ENCODE assay signal across 1 cellular context in genomic region chr3:179604336-179605078, GRCh38.
A peak's percentile ranks its signal among the peaks of the same experiment; 100 is the strongest.
TF ChIP-seq lines count a peak whose summit lies in the region.

MRPL47 (minus strand) TSS chr3:179604638; CDS start chr3:179604624, 14 bp downstream.
NDUFB5 (plus strand) TSS chr3:179604794; CDS start chr3:179604816, 22 bp downstream.

TF ChIP-seq in K562, 482 proteins besides CTCF, POLR2A, EP300 and RAD21 (continued from another document and continues in another):
- TF ChIP-seq, protein P1, sequence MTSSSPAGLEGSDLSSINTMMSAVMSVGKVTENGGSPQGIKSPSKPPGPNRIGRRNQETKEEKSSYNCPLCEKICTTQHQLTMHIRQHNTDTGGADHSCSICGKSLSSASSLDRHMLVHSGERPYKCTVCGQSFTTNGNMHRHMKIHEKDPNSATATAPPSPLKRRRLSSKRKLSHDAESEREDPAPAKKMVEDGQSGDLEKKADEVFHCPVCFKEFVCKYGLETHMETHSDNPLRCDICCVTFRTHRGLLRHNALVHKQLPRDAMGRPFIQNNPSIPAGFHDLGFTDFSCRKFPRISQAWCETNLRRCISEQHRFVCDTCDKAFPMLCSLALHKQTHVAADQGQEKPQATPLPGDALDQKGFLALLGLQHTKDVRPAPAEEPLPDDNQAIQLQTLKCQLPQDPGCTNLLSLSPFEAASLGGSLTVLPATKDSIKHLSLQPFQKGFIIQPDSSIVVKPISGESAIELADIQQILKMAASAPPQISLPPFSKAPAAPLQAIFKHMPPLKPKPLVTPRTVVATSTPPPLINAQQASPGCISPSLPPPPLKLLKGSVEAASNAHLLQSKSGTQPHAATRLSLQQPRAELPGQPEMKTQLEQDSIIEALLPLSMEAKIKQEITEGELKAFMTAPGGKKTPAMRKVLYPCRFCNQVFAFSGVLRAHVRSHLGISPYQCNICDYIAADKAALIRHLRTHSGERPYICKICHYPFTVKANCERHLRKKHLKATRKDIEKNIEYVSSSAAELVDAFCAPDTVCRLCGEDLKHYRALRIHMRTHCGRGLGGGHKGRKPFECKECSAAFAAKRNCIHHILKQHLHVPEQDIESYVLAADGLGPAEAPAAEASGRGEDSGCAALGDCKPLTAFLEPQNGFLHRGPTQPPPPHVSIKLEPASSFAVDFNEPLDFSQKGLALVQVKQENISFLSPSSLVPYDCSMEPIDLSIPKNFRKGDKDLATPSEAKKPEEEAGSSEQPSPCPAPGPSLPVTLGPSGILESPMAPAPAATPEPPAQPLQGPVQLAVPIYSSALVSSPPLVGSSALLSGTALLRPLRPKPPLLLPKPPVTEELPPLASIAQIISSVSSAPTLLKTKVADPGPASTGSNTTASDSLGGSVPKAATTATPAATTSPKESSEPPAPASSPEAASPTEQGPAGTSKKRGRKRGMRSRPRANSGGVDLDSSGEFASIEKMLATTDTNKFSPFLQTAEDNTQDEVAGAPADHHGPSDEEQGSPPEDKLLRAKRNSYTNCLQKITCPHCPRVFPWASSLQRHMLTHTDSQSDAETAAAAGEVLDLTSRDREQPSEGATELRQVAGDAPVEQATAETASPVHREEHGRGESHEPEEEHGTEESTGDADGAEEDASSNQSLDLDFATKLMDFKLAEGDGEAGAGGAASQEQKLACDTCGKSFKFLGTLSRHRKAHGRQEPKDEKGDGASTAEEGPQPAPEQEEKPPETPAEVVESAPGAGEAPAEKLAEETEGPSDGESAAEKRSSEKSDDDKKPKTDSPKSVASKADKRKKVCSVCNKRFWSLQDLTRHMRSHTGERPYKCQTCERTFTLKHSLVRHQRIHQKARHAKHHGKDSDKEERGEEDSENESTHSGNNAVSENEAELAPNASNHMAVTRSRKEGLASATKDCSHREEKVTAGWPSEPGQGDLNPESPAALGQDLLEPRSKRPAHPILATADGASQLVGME (CRISPR knock-in tag; IDR thresholded peaks at IDR 0.05), result no peak
- 0 out of 2 replicates have a peak, but pooled peaks have one; percentile 53 for TF ChIP-seq TARDBP (IDR thresholded peaks at IDR 0.05)
- TF ChIP-seq ZBTB26 (CRISPR knock-in tag; IDR thresholded peaks at IDR 0.05), result no peak
- TF ChIP-seq HCFC1 (IDR thresholded peaks at IDR 0.05; ENCODE audit: low read depth, low read length), result peak; percentile 89
- TF ChIP-seq, protein P2, sequence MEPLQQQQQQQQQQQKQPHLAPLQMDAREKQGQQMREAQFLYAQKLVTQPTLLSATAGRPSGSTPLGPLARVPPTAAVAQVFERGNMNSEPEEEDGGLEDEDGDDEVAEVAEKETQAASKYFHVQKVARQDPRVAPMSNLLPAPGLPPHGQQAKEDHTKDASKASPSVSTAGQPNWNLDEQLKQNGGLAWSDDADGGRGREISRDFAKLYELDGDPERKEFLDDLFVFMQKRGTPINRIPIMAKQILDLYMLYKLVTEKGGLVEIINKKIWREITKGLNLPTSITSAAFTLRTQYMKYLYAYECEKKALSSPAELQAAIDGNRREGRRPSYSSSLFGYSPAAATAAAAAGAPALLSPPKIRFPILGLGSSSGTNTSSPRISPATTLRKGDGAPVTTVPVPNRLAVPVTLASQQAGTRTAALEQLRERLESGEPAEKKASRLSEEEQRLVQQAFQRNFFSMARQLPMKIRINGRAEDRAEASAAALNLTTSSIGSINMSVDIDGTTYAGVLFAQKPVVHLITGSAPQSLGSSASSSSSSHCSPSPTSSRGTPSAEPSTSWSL (CRISPR knock-in tag; IDR thresholded peaks at IDR 0.05; ENCODE audit: borderline replicate concordance), result no peak
- no peak for TF ChIP-seq ZC3H8 (IDR thresholded peaks at IDR 0.05)
- TF ChIP-seq, protein P3, sequence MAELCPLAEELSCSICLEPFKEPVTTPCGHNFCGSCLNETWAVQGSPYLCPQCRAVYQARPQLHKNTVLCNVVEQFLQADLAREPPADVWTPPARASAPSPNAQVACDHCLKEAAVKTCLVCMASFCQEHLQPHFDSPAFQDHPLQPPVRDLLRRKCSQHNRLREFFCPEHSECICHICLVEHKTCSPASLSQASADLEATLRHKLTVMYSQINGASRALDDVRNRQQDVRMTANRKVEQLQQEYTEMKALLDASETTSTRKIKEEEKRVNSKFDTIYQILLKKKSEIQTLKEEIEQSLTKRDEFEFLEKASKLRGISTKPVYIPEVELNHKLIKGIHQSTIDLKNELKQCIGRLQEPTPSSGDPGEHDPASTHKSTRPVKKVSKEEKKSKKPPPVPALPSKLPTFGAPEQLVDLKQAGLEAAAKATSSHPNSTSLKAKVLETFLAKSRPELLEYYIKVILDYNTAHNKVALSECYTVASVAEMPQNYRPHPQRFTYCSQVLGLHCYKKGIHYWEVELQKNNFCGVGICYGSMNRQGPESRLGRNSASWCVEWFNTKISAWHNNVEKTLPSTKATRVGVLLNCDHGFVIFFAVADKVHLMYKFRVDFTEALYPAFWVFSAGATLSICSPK (IDR thresholded peaks at IDR 0.05; ENCODE audit: borderline replicate concordance), result no peak
- no peak for TF ChIP-seq ZNF121 (CRISPR knock-in tag; conservative IDR thresholded peaks at IDR 0.05)
- TF ChIP-seq, protein P4, sequence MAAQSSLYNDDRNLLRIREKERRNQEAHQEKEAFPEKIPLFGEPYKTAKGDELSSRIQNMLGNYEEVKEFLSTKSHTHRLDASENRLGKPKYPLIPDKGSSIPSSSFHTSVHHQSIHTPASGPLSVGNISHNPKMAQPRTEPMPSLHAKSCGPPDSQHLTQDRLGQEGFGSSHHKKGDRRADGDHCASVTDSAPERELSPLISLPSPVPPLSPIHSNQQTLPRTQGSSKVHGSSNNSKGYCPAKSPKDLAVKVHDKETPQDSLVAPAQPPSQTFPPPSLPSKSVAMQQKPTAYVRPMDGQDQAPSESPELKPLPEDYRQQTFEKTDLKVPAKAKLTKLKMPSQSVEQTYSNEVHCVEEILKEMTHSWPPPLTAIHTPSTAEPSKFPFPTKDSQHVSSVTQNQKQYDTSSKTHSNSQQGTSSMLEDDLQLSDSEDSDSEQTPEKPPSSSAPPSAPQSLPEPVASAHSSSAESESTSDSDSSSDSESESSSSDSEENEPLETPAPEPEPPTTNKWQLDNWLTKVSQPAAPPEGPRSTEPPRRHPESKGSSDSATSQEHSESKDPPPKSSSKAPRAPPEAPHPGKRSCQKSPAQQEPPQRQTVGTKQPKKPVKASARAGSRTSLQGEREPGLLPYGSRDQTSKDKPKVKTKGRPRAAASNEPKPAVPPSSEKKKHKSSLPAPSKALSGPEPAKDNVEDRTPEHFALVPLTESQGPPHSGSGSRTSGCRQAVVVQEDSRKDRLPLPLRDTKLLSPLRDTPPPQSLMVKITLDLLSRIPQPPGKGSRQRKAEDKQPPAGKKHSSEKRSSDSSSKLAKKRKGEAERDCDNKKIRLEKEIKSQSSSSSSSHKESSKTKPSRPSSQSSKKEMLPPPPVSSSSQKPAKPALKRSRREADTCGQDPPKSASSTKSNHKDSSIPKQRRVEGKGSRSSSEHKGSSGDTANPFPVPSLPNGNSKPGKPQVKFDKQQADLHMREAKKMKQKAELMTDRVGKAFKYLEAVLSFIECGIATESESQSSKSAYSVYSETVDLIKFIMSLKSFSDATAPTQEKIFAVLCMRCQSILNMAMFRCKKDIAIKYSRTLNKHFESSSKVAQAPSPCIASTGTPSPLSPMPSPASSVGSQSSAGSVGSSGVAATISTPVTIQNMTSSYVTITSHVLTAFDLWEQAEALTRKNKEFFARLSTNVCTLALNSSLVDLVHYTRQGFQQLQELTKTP (IDR thresholded peaks at IDR 0.05; ENCODE audit: low read depth in 1 of 2, partially characterized antibody in 2 of 2), result peak; percentile 30 to 44
- peak; percentile 50 for TF ChIP-seq RFX1 (IDR thresholded peaks at IDR 0.05)
- TF ChIP-seq NFRKB (IDR thresholded peaks at IDR 0.05; ENCODE audit: low read depth), result peak; percentile 100
- no peak for TF ChIP-seq BRCA1 (IDR thresholded peaks at IDR 0.05)
- TF ChIP-seq BRCA1 (CRISPR knock-in tag; IDR thresholded peaks at IDR 0.05), result no peak
- peak; percentile 97 for TF ChIP-seq C11orf30 (IDR thresholded peaks at IDR 0.05; ENCODE audit: low read depth)
- TF ChIP-seq KLF13 (tag; IDR thresholded peaks at IDR 0.05; ENCODE audit: borderline replicate concordance, low read depth), result no peak
- peak; percentile 98 for TF ChIP-seq TAF1 (IDR thresholded peaks at IDR 0.05; ENCODE audit: control insufficient read depth, extremely low read depth, insufficient read depth, low read length, severe bottlenecking)
- TF ChIP-seq ETV1 (tag; conservative IDR thresholded peaks at IDR 0.05; ENCODE audit: low read depth), result peak; percentile 84
- peak; percentile 90 for TF ChIP-seq POLR2B (IDR thresholded peaks at IDR 0.05; ENCODE audit: low read depth, partially characterized antibody)
- TF ChIP-seq ZNF197 (CRISPR knock-in tag; IDR thresholded peaks at IDR 0.05; ENCODE audit: low read depth), result no peak
- TF ChIP-seq EWSR1 (IDR thresholded peaks at IDR 0.05; ENCODE audit: borderline replicate concordance, low read depth, partially characterized antibody), result no peak
- TF ChIP-seq ZKSCAN3 (CRISPR knock-in tag; IDR thresholded peaks at IDR 0.05), result no peak
- TF ChIP-seq NRF1 (conservative IDR thresholded peaks at IDR 0.05 in 1 of 2, IDR thresholded peaks at IDR 0.05 in 1 of 2), result peak in 1 of 2 experiments; percentile 17; a peak in 2 of 4 replicates
- TF ChIP-seq, protein P5, sequence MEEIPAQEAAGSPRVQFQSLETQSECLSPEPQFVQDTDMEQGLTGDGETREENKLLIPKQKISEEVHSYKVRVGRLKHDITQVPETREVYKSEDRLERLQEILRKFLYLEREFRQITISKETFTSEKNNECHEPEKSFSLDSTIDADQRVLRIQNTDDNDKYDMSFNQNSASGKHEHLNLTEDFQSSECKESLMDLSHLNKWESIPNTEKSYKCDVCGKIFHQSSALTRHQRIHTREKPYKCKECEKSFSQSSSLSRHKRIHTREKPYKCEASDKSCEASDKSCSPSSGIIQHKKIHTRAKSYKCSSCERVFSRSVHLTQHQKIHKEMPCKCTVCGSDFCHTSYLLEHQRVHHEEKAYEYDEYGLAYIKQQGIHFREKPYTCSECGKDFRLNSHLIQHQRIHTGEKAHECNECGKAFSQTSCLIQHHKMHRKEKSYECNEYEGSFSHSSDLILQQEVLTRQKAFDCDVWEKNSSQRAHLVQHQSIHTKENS (CRISPR knock-in tag; IDR thresholded peaks at IDR 0.05), result no peak
- TF ChIP-seq JUNB (CRISPR knock-in tag; conservative IDR thresholded peaks at IDR 0.05), result no peak
- TF ChIP-seq SP2 (IDR thresholded peaks at IDR 0.05; ENCODE audit: extremely low read depth, low read depth, low read length, poor library complexity, severe bottlenecking), result peak; percentile 34
- peak in 1 of 2 experiments; percentile 18; a peak in 1 of 4 replicates for TF ChIP-seq SIN3A (IDR thresholded peaks at IDR 0.05; ENCODE audit: borderline replicate concordance in 2 of 2, control insufficient read depth in 1 of 2, low read depth in 2 of 2, low read length in 2 of 2)
- TF ChIP-seq HDAC1 (IDR thresholded peaks at IDR 0.05), result 0 out of 4 replicates have a peak, but pooled peaks of 1 of the 2 experiments have one; percentile 44
- TF ChIP-seq, protein P6, sequence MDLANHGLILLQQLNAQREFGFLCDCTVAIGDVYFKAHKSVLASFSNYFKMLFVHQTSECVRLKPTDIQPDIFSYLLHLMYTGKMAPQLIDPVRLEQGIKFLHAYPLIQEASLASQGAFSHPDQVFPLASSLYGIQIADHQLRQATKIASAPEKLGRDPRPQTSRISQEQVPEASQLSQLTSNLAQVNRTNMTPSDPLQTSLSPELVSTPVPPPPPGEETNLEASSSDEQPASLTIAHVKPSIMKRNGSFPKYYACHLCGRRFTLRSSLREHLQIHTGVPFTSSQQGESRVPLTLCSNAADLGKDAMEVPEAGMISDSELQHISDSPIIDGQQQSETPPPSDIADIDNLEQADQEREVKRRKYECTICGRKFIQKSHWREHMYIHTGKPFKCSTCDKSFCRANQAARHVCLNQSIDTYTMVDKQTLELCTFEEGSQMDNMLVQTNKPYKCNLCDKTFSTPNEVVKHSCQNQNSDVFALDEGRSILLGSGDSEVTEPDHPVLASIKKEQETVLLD (IDR thresholded peaks at IDR 0.05), result no peak
- peak; percentile 24 for TF ChIP-seq CCNT2 (IDR thresholded peaks at IDR 0.05; ENCODE audit: borderline replicate concordance, extremely low read depth, insufficient read length, low read depth, low read length)
- TF ChIP-seq HIVEP1 (CRISPR knock-in tag; IDR thresholded peaks at IDR 0.05), result no peak
- no peak for TF ChIP-seq NCOA4 (IDR thresholded peaks at IDR 0.05; ENCODE audit: partially characterized antibody)
- TF ChIP-seq CREM (IDR thresholded peaks at IDR 0.05; ENCODE audit: low read depth), result peak; percentile 97
- TF ChIP-seq RB1 (IDR thresholded peaks at IDR 0.05; ENCODE audit: low read depth), result peak; percentile 75
- TF ChIP-seq SAFB (IDR thresholded peaks at IDR 0.05; ENCODE audit: borderline replicate concordance, low read depth, low read length), result no peak
- peak; percentile 84 for TF ChIP-seq RBBP5 (IDR thresholded peaks at IDR 0.05; ENCODE audit: borderline replicate concordance, insufficient read depth, low read length, poor library complexity, severe bottlenecking)
- 0 out of 2 replicates have a peak, but pooled peaks have one; percentile 54 for TF ChIP-seq ZNF589 (CRISPR knock-in tag; IDR thresholded peaks at IDR 0.05; ENCODE audit: low read depth)
- TF ChIP-seq MBD2 (IDR thresholded peaks at IDR 0.05; ENCODE audit: borderline replicate concordance, low read depth), result peak; percentile 60
- TF ChIP-seq, protein P7, sequence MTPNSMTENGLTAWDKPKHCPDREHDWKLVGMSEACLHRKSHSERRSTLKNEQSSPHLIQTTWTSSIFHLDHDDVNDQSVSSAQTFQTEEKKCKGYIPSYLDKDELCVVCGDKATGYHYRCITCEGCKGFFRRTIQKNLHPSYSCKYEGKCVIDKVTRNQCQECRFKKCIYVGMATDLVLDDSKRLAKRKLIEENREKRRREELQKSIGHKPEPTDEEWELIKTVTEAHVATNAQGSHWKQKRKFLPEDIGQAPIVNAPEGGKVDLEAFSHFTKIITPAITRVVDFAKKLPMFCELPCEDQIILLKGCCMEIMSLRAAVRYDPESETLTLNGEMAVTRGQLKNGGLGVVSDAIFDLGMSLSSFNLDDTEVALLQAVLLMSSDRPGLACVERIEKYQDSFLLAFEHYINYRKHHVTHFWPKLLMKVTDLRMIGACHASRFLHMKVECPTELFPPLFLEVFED (CRISPR knock-in tag; conservative IDR thresholded peaks at IDR 0.05), result no peak
- 0 out of 2 replicates have a peak, but pooled peaks have one; percentile 24 for TF ChIP-seq NFIC (IDR thresholded peaks at IDR 0.05)
- TF ChIP-seq, protein P8, sequence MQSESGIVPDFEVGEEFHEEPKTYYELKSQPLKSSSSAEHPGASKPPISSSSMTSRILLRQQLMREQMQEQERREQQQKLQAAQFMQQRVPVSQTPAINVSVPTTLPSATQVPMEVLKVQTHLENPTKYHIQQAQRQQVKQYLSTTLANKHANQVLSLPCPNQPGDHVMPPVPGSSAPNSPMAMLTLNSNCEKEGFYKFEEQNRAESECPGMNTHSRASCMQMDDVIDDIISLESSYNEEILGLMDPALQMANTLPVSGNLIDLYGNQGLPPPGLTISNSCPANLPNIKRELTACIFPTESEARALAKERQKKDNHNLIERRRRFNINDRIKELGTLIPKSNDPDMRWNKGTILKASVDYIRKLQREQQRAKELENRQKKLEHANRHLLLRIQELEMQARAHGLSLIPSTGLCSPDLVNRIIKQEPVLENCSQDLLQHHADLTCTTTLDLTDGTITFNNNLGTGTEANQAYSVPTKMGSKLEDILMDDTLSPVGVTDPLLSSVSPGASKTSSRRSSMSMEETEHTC (IDR thresholded peaks at IDR 0.05), result no peak
- TF ChIP-seq HDAC8 (tag; IDR thresholded peaks at IDR 0.05), result no peak
